In the genomic region with DNA sequence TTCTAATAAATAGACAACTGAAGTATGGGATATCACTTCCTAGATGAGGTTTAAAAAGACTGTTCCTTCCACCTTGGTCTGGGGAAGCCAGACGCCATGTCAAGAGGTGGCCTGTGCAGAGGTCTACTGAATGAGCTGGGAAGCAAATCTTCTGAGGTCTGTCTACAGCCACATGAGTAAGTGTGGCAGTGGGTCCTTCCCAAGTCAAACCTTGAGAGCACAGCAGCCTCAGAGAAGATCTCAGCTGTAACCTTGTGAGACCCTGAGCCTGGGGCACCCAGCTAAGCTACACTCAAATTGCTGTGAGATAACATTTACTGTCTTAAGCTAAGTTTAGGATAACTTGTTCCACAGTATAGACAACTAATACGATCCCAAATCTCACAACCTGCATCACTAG, we compare ENCODE assay signal across 24 cellular contexts. TPM values are rescaled to one million over a fixed set of nuclear protein-coding genes. Genes with fewer than 3 reads are reported as not detected.
DNase-seq lines count a peak whose midpoint lies in the region; ATAC-seq, FAIRE-seq and TF ChIP-seq lines count a peak whose summit lies in the region.
"Had no signal": no experiment of that assay in that cellular context is flagged by ENCODE, and none has a peak within 500 bp of the region (broad histone marks: within the 10 kb centered on the region; RNA-seq: fewer than 3 reads in every experiment).

No MANE protein-coding gene starts in this region.

- no peak overlapping the region for H3T11ph ChIP-seq in H9 (ENCODE audit: low read length)

- H4K5ac ChIP-seq in H9 (ENCODE audit: insufficient read length, low read depth, low read length), result no peak overlapping the region

- peak; percentile 95 for FAIRE-seq in keratinocyte (lab: Jason Lieb, UNC)
- FAIRE-seq: colon, GM12878 had no signal

- no peak overlapping the region for H3K27ac ChIP-seq in H9 (ENCODE audit: insufficient read length, low read depth, low read length)
- H3K27ac ChIP-seq in keratinocyte (ENCODE audit: control insufficient read depth, insufficient read depth, low read length), result peak overlapping the region; percentile 96
- H3K27ac ChIP-seq: PC-9, prostate gland, testis had no signal

- no peaks in the 10 kb centered on the region for H3K36me3 ChIP-seq in keratinocyte (ENCODE audit: control insufficient read depth in 2 of 2, extremely low read depth in 1 of 2, insufficient read depth in 2 of 2, low read length in 2 of 2)
- H3K36me3 ChIP-seq in skeletal muscle satellite cell (ENCODE audit: insufficient read depth, low read length), result peaks cover 3% of the 10 kb centered on the region
- H3K36me3 ChIP-seq: prostate gland had no signal

- H3K4me3 Mint-ChIP-seq in H9 (no peak overlapping the region), T-helper 17 cell (no peak overlapping the region)
- H3K4me3 Mint-ChIP-seq: activated CD4-positive, alpha-beta T cell treated with anti-CD3 and anti-CD28 coated beads, Interleukin-2, amount 10 ng/mL, durations not matched to agents 7 days and 5 days; activated CD8-positive, alpha-beta memory T cell treated with anti-CD3 and anti-CD28 coated beads, Interleukin-2, amount 10 ng/mL, durations not matched to agents 7 days and 5 days; activated naive CD8-positive, alpha-beta T cell treated with anti-CD3 and anti-CD28 coated beads, Interleukin-2, amount 10 ng/mL, durations not matched to agents 7 days and 5 days; mesothelial cell of epicardium; neural crest cell; stimulated activated memory B cell treated with anti-CD40 and anti-IgM and Interleukin-4, amounts not matched to agents 10 μg/mL and 1 μg/mL and 100 μg/mL, for 72 hours had no signal

- peaks cover 5 to 6% of the 10 kb centered on the region in 2 experiments for H3K4me1 Mint-ChIP-seq in H9
- H3K4me1 Mint-ChIP-seq in T-helper 17 cell, result peaks cover 39% of the 10 kb centered on the region
- H3K4me1 Mint-ChIP-seq: neural crest cell had no signal

- H3K27me3 ChIP-seq in H9 (ENCODE audit: insufficient read depth, low read length) (no peaks in the 10 kb centered on the region), keratinocyte (ENCODE audit: control insufficient read depth, extremely low read depth, insufficient read depth, low read length) (no peaks in the 10 kb centered on the region), skeletal muscle satellite cell (ENCODE audit: control insufficient read depth, insufficient read depth, low read length) (no peaks in the 10 kb centered on the region)
- H3K27me3 ChIP-seq: testis had no signal

- H3K56ac ChIP-seq in H9 (ENCODE audit: insufficient read length, low read depth, low read length), result no peak overlapping the region

- H3K9ac ChIP-seq in H9 (ENCODE audit: extremely low read depth, insufficient read length, low read length) (no peak overlapping the region), keratinocyte (ENCODE audit: control insufficient read depth, extremely low read depth, insufficient read depth, low read length) (peak overlapping the region; percentile 16), skeletal muscle satellite cell (ENCODE audit: low read depth, low read length) (no peak overlapping the region)

- no peaks in the 10 kb centered on the region for H3K79me2 ChIP-seq in H9 (ENCODE audit: insufficient read depth, low read length)
- H3K79me2 ChIP-seq in keratinocyte (ENCODE audit: control insufficient read depth, insufficient read depth, low read length), result no peaks in the 10 kb centered on the region

- H3K27me3 Mint-ChIP-seq in H9 (ENCODE audit: low read depth), result no peaks in the 10 kb centered on the region
- no peaks in the 10 kb centered on the region for H3K27me3 Mint-ChIP-seq in T-helper 17 cell
- H3K27me3 Mint-ChIP-seq: activated CD4-positive, alpha-beta T cell treated with anti-CD3 and anti-CD28 coated beads, Interleukin-2, amount 10 ng/mL, durations not matched to agents 7 days and 5 days; activated CD8-positive, alpha-beta memory T cell treated with anti-CD3 and anti-CD28 coated beads, Interleukin-2, amount 10 ng/mL, durations not matched to agents 7 days and 5 days; activated naive CD8-positive, alpha-beta T cell treated with anti-CD3 and anti-CD28 coated beads, Interleukin-2, amount 10 ng/mL, durations not matched to agents 7 days and 5 days; stimulated activated memory B cell treated with anti-CD40 and anti-IgM and Interleukin-4, amounts not matched to agents 10 μg/mL and 1 μg/mL and 100 μg/mL, for 72 hours had no signal

- H2BK5ac ChIP-seq in H9 (ENCODE audit: insufficient read length, low read length), result no peak overlapping the region

- H3K23ac ChIP-seq in H9 (ENCODE audit: insufficient read length, low read depth, low read length), result no peak overlapping the region

- ATAC-seq in T-helper 17 cell, result no peak
- ATAC-seq: activated CD8-positive, alpha-beta memory T cell treated with anti-CD3 and anti-CD28 coated beads, Interleukin-2, amount 10 ng/mL, durations not matched to agents 7 days and 5 days; GM12878; left cardiac atrium; stimulated activated memory B cell treated with anti-CD40 and anti-IgM and Interleukin-4, amounts not matched to agents 10 μg/mL and 1 μg/mL and 100 μg/mL, for 72 hours had no signal

- peak overlapping the region in 2 of 3 experiments; percentile 41 to 76; a peak in 4 of 7 replicates for H3K27ac Mint-ChIP-seq in H9
- peak overlapping the region; percentile 43 for H3K27ac Mint-ChIP-seq in T-helper 17 cell
- H3K27ac Mint-ChIP-seq: activated CD4-positive, alpha-beta T cell treated with anti-CD3 and anti-CD28 coated beads, Interleukin-2, amount 10 ng/mL, durations not matched to agents 7 days and 5 days; activated CD8-positive, alpha-beta memory T cell treated with anti-CD3 and anti-CD28 coated beads, Interleukin-2, amount 10 ng/mL, durations not matched to agents 7 days and 5 days; activated naive CD8-positive, alpha-beta T cell treated with anti-CD3 and anti-CD28 coated beads, Interleukin-2, amount 10 ng/mL, durations not matched to agents 7 days and 5 days; stimulated activated memory B cell treated with anti-CD40 and anti-IgM and Interleukin-4, amounts not matched to agents 10 μg/mL and 1 μg/mL and 100 μg/mL, for 72 hours had no signal

- H4K20me1 ChIP-seq in H9 (ENCODE audit: control insufficient read depth, insufficient read depth, insufficient read length), result no peaks in the 10 kb centered on the region
- H4K20me1 ChIP-seq in keratinocyte (ENCODE audit: control insufficient read depth, extremely low read depth, insufficient read depth, low read length), result no peaks in the 10 kb centered on the region

- H3K9me3 ChIP-seq in H9 (ENCODE audit: control insufficient read depth, low read depth, low read length) (no peaks in the 10 kb centered on the region), T-helper 17 cell (ENCODE audit: control insufficient read depth, low read length, poor library complexity, severe bottlenecking) (no peaks in the 10 kb centered on the region), keratinocyte (ENCODE audit: control insufficient read depth, low read depth, low read length) (no peaks in the 10 kb centered on the region), skeletal muscle satellite cell (replicated peaks; ENCODE audit: low read length) (no peaks in the 10 kb centered on the region)
- H3K9me3 ChIP-seq: prostate gland, testis had no signal

- H3K4me2 ChIP-seq in H9 (ENCODE audit: insufficient read depth, insufficient read length, low read length) (no peak overlapping the region), keratinocyte (ENCODE audit: control insufficient read depth, extremely low read depth, insufficient read depth, low read depth, low read length) (peak overlapping the region; percentile 22), skeletal muscle satellite cell (ENCODE audit: low read length) (peak overlapping the region; percentile 32)
- H3K4me2 ChIP-seq: PC-9 had no signal

- no peak overlapping the region for H2AK5ac ChIP-seq in H9 (ENCODE audit: insufficient read length, low read length)

- H3K9me3 Mint-ChIP-seq in H9, result no peaks in the 10 kb centered on the region
- H3K9me3 Mint-ChIP-seq: activated CD4-positive, alpha-beta T cell treated with anti-CD3 and anti-CD28 coated beads, Interleukin-2, amount 10 ng/mL, durations not matched to agents 7 days and 5 days; activated naive CD8-positive, alpha-beta T cell treated with anti-CD3 and anti-CD28 coated beads, Interleukin-2, amount 10 ng/mL, durations not matched to agents 7 days and 5 days; mesothelial cell of epicardium; neural crest cell; stimulated activated memory B cell treated with anti-CD40 and anti-IgM and Interleukin-4, amounts not matched to agents 10 μg/mL and 1 μg/mL and 100 μg/mL, for 72 hours had no signal

- no peak overlapping the region for H2BK120ac ChIP-seq in H9 (ENCODE audit: low read depth, low read length, poor library complexity, severe bottlenecking)

- no peak overlapping the region for H4K91ac ChIP-seq in H9 (ENCODE audit: insufficient read length, low read depth, low read length)

- H3K9me1 ChIP-seq in keratinocyte (ENCODE audit: control insufficient read depth, extremely low read depth, insufficient read depth, low read length), result no peaks in the 10 kb centered on the region

- H3K79me1 ChIP-seq in H9 (ENCODE audit: insufficient read depth, low read depth, low read length, poor library complexity, severe bottlenecking), result no peaks in the 10 kb centered on the region

- no peak overlapping the region for H3K14ac ChIP-seq in H9 (ENCODE audit: insufficient read depth, low read length)

- no peak overlapping the region for H3K18ac ChIP-seq in H9 (ENCODE audit: insufficient read length, low read depth, low read length)

- no peak for DNase-seq in H9
- no peak for DNase-seq in T-helper 17 cell
- no peak for DNase-seq in keratinocyte (ENCODE audit: low read depth, low spot score)
- no peak for DNase-seq in COLO668 (lab: John Stamatoyannopoulos, UW; ENCODE audit: unreplicated experiment)
- DNase-seq in stimulated activated CD4-positive, alpha-beta T cell treated with anti-CD3 and anti-CD28 coated beads, Interleukin-4, amount 100 ng/mL, for 4 hours, result no peak
- DNase-seq in stimulated activated CD4-positive, alpha-beta T cell treated with anti-CD3 and anti-CD28 coated beads, Interleukin-12 subunit alpha, Interleukin-12 subunit beta, amount 100 ng/mL, for 4 hours, result no peak
- DNase-seq: activated CD4-positive, alpha-beta T cell treated with anti-CD3 and anti-CD28 coated beads, Interleukin-2, amount 10 ng/mL, durations not matched to agents 7 days and 5 days; activated CD8-positive, alpha-beta memory T cell treated with anti-CD3 and anti-CD28 coated beads, Interleukin-2, amount 10 ng/mL, durations not matched to agents 7 days and 5 days; activated naive CD8-positive, alpha-beta T cell treated with anti-CD3 and anti-CD28 coated beads, Interleukin-2, amount 10 ng/mL, durations not matched to agents 7 days and 5 days; DMS79 treated with DMSO at 0.1 percent for 48 hours; left cardiac atrium; NCI-H1105 treated with DMSO at 0.1 percent for 48 hours; NCI-H2081; PC-9; SHP77 treated with DMSO at 0.1 percent for 48 hours; stimulated activated CD4-positive, alpha-beta T cell treated with anti-CD3 and anti-CD28 coated beads, Interleukin-1b, Interleukin-23, amount 100 ng/mL, for 48 hours; testis had no signal

- no peak overlapping the region for H2AFZ ChIP-seq in H9 (ENCODE audit: low read length)
- H2AFZ ChIP-seq in keratinocyte (ENCODE audit: control insufficient read depth, low read length), result no peak overlapping the region
- H2AFZ ChIP-seq: PC-9 had no signal

- H3K23me2 ChIP-seq in H9 (ENCODE audit: insufficient read length, low read depth, low read length, poor library complexity, severe bottlenecking), result no peaks in the 10 kb centered on the region

- dilution Hi-C loops in keratinocyte (cut with MboI; ENCODE audit: extremely low pct_ligation_motif_present, low sequenced_read_pairs), result no loop called here

- no peaks in the 10 kb centered on the region; the same call in 1 of the 2 replicates for H3K4me1 ChIP-seq in H9 (ENCODE audit: insufficient read depth, low read length)
- peaks cover 20% of the 10 kb centered on the region for H3K4me1 ChIP-seq in keratinocyte (ENCODE audit: control insufficient read depth, extremely low read depth, insufficient read depth, low read length)
- H3K4me1 ChIP-seq in skeletal muscle satellite cell (ENCODE audit: control insufficient read depth, insufficient read depth, low read length), result peaks cover 20% of the 10 kb centered on the region
- H3K4me1 ChIP-seq: prostate gland, testis had no signal

- no peak overlapping the region for H3K4ac ChIP-seq in H9 (ENCODE audit: low read depth, low read length)

- H2BK20ac ChIP-seq in H9 (ENCODE audit: low read depth, low read length, poor library complexity, severe bottlenecking), result no peak overlapping the region

- H3K36me3 Mint-ChIP-seq in H9 (ENCODE audit: insufficient read depth in 1 of 3, low read depth in 3 of 3) (peaks cover 0 to 4% (median 3%) of the 10 kb centered on the region in 3 experiments; a peak in 2 of 7 replicates), T-helper 17 cell (ENCODE audit: low read depth) (peaks cover 5% of the 10 kb centered on the region)

- H3K4me3 ChIP-seq in keratinocyte (ENCODE audit: control insufficient read depth in 2 of 3, extremely low read depth in 1 of 3, insufficient read depth in 2 of 3, low read depth in 1 of 3, low read length in 3 of 3), result no peak overlapping the region
- H3K4me3 ChIP-seq in skeletal muscle satellite cell (ENCODE audit: low read length), result no peak overlapping the region
- H3K4me3 ChIP-seq: GM12878, PC-9, prostate gland, testis had no signal

- no peak for TF ChIP-seq CTCF in H9 (conservative IDR thresholded peaks at IDR 0.05)
- TF ChIP-seq CTCF in keratinocyte (optimal IDR thresholded peaks at IDR 0.05 in 1 of 3, IDR thresholded peaks at IDR 0.05 in 1 of 3, conservative IDR thresholded peaks at IDR 0.05 in 1 of 3; ENCODE audit: extremely low read depth in 1 of 3, insufficient read depth in 2 of 3, low read length in 3 of 3), result no peak

- no peak overlapping the region for H4K8ac ChIP-seq in H9 (replicated peaks; ENCODE audit: insufficient read length, low read depth, low read length)

- H2BK12ac ChIP-seq in H9 (ENCODE audit: insufficient read length, low read depth, low read length), result no peak overlapping the region

- no peak overlapping the region for H2BK15ac ChIP-seq in H9 (ENCODE audit: low read depth, low read length)

- WGBS in H9 (ENCODE audit: extremely low coverage, insufficient read length, low lambda C conversion rate), result no CpG with 5 or more reads among the region's 2 CpGs

RNA-seq across cellular contexts. Expression of gene NDUFA12, which starts 20.2 kb away (rescaled TPM):
- total RNA-seq in H9 (2021) (104 and 105 TPM in 2 replicates), T-helper 17 cell (10 to 100 TPM; 57.7 to 65.2 TPM)
- polyA plus RNA-seq in keratinocyte, result 151 to 215 TPM (median 152 TPM) in 3 replicates
- 140 TPM for polyA plus RNA-seq in keratinocyte (2011; ENCODE audit: low read depth)
- 160 and 281 TPM in 2 replicates for polyA plus RNA-seq in keratinocyte (2011; cell fraction: cytosol; rRNA removed)
- polyA plus RNA-seq in keratinocyte (2011; cell fraction: nucleus; rRNA removed), result 89.2 and 116 TPM in 2 replicates
- polyA plus RNA-seq in keratinocyte (2012; ENCODE audit: low replicate concordance), result 166 and 187 TPM in 2 replicates
- 17.7 to 79.7 TPM (median 45.5 TPM) in 3 replicates for polyA minus RNA-seq in keratinocyte
- polyA minus RNA-seq in keratinocyte (2011; cell fraction: cytosol; rRNA and poly(A)+ RNA removed), result 81.7 TPM
- polyA minus RNA-seq in keratinocyte (2011; cell fraction: nucleus; rRNA and poly(A)+ RNA removed), result 17.0 and 24.4 TPM in 2 replicates
- 112 and 148 TPM in 2 replicates for total RNA-seq in skeletal muscle satellite cell (2012; rRNA removed)
